Comparison of ENCODE assay signal across 8 cellular contexts in genomic region chr12:49111206-49111605, GRCh38. TPM values are rescaled to one million over a fixed set of nuclear protein-coding genes. Genes with fewer than 3 reads are reported as not detected.
DNase-seq lines count a peak whose midpoint lies in the region; ATAC-seq, FAIRE-seq and TF ChIP-seq lines count a peak whose summit lies in the region.

No MANE protein-coding gene starts in this region.

- FAIRE-seq in GM12891 (lab: Jason Lieb, UNC): no peak

- H3K4me1 ChIP-seq in iPS-15b (ENCODE audit: control insufficient read depth, insufficient read depth, low read length): peaks cover 3% of the 10 kb centered on the region

- peak overlapping the region; percentile 94 for H3K27ac ChIP-seq in substantia nigra (ENCODE audit: low read depth, low read length, poor library complexity, severe bottlenecking)

- H3K36me3 ChIP-seq in iPS-15b (ENCODE audit: control insufficient read depth, insufficient read depth, low read length): no peaks in the 10 kb centered on the region

- H3K4me1 Mint-ChIP-seq in T-helper 1 cell treated with Interleukin-12 subunit alpha and Interleukin-12 subunit beta and Interleukin-4 antibody, amounts not matched to agents 30 μg/mL and 1 μg/mL, for 36 hours (ENCODE audit: low read depth): peaks cover 28% of the 10 kb centered on the region

- H3K4me3 Mint-ChIP-seq in T-helper 1 cell treated with Interleukin-12 subunit alpha and Interleukin-12 subunit beta and Interleukin-4 antibody, amounts not matched to agents 30 μg/mL and 1 μg/mL, for 36 hours: peak overlapping the region; percentile 97

- H3K27ac Mint-ChIP-seq in T-helper 1 cell treated with Interleukin-12 subunit alpha and Interleukin-12 subunit beta and Interleukin-4 antibody, amounts not matched to agents 30 μg/mL and 1 μg/mL, for 36 hours: peak overlapping the region; percentile 94

- H3K4me3 ChIP-seq in WI38 (ENCODE audit: low read depth, low read length) (peak overlapping the region; percentile 96), iPS-15b (ENCODE audit: low read depth, low read length) (peak overlapping the region; percentile 94)

- TF ChIP-seq CTCF in WI38 (IDR thresholded peaks at IDR 0.05; ENCODE audit: low read depth, low read length): no peak

- ATAC-seq in GM18858 (IDR thresholded peaks at IDR 0.05; ENCODE audit: unreplicated experiment): no peak

- H3K27me3 ChIP-seq in iPS-15b (ENCODE audit: control insufficient read depth, insufficient read depth, low read length): no peaks in the 10 kb centered on the region

- TF ChIP-seq POLR2A in GM12891 (IDR thresholded peaks at IDR 0.05; ENCODE audit: low read depth, low read length): no peak

- DNase-seq in T-helper 1 cell (no peak), substantia nigra (lab: John Stamatoyannopoulos, UW) (no peak), GM12891 (ENCODE audit: insufficient read length, low spot score) (no peak)
- no peak for DNase-seq in activated CD4-positive, alpha-beta T cell treated with anti-CD3 and anti-CD28 coated beads, Interleukin-2, amount 50 U/mL, for 48 hours

- H3K9me3 Mint-ChIP-seq in T-helper 1 cell treated with Interleukin-12 subunit alpha and Interleukin-12 subunit beta and Interleukin-4 antibody, amounts not matched to agents 30 μg/mL and 1 μg/mL, for 36 hours: no peaks in the 10 kb centered on the region

- H3K9me3 ChIP-seq in iPS-15b (ENCODE audit: control insufficient read depth, insufficient read depth, low read length): no peaks in the 10 kb centered on the region

- no peaks in the 10 kb centered on the region for H3K36me3 Mint-ChIP-seq in T-helper 1 cell treated with Interleukin-12 subunit alpha and Interleukin-12 subunit beta and Interleukin-4 antibody, amounts not matched to agents 30 μg/mL and 1 μg/mL, for 36 hours (ENCODE audit: low read depth)

- no peaks in the 10 kb centered on the region for H3K27me3 Mint-ChIP-seq in T-helper 1 cell treated with Interleukin-12 subunit alpha and Interleukin-12 subunit beta and Interleukin-4 antibody, amounts not matched to agents 30 μg/mL and 1 μg/mL, for 36 hours (ENCODE audit: low read depth)

- no peak overlapping the region for H3K9ac ChIP-seq in iPS-15b (ENCODE audit: low read depth, low read length)

TF ChIP-seq in GM12891, 5 proteins besides CTCF, POLR2A, EP300 and RAD21:
- TF ChIP-seq PAX5 (IDR thresholded peaks at IDR 0.05; ENCODE audit: insufficient read depth, low read length, severe bottlenecking): no peak
- TF ChIP-seq POU2F2 (IDR thresholded peaks at IDR 0.05; ENCODE audit: low read depth, low read length): no peak
- no peak for TF ChIP-seq SPI1 (IDR thresholded peaks at IDR 0.05; ENCODE audit: low read depth, low read length)
- TF ChIP-seq TAF1 (IDR thresholded peaks at IDR 0.05; ENCODE audit: low read depth, low read length): no peak
- TF ChIP-seq POLR2AphosphoS5 (IDR thresholded peaks at IDR 0.05; ENCODE audit: low read depth, low read length): no peak

RNA-seq across cellular contexts. Expression of gene LMBR1L, which starts 0.6 kb away (rescaled TPM):
- polyA plus RNA-seq in GM12891 (2012; ENCODE audit: low read depth, missing spikeins): 21.6 TPM

RNA-seq across cellular contexts. Expression of gene DHH, which starts 16.6 kb away (rescaled TPM):
- polyA plus RNA-seq in GM12891 (2012; ENCODE audit: low read depth, missing spikeins): not detected

RNA-seq across cellular contexts. Expression of gene TUBA1B, which starts 20.0 kb away (rescaled TPM):
- 1,284 TPM for polyA plus RNA-seq in GM12891 (2012; ENCODE audit: low read depth, missing spikeins)

RNA-seq across cellular contexts. Expression of gene RHEBL1, which starts 41.4 kb away (rescaled TPM):
- polyA plus RNA-seq in GM12891 (2012; ENCODE audit: low read depth, missing spikeins): 6.1 TPM

RNA-seq across cellular contexts. Expression of gene KMT2D, which starts 50.6 kb away (rescaled TPM):
- polyA plus RNA-seq in GM12891 (2012; ENCODE audit: low read depth, missing spikeins): 17.2 TPM
